Comparison of ENCODE assay signal across 8 cellular contexts in genomic region chr22:42365337-42365865, GRCh38.
A peak's percentile ranks its signal among the peaks of the same experiment; 100 is the strongest.
DNase-seq lines count a peak whose midpoint lies in the region; ATAC-seq lines count a peak whose summit lies in the region.

No MANE protein-coding gene starts in this region.

- H3K4me1 ChIP-seq in iPS-15b (ENCODE audit: control insufficient read depth, insufficient read depth, low read length): peaks cover 28% of the 10 kb centered on the region

- H3K36me3 ChIP-seq in iPS-15b (ENCODE audit: control insufficient read depth, insufficient read depth, low read length): peaks cover 3% of the 10 kb centered on the region

- CTCF ChIA-PET in activated CD4-positive, alpha-beta memory T cell treated with anti-CD3 and anti-CD28 coated beads, Interleukin-2, amount 10 ng/mL, durations not matched to agents 7 days and 5 days (lab: Charles Lee): no interaction called here

- H3K9ac ChIP-seq in iPS-15b (ENCODE audit: low read depth, low read length): no peak overlapping the region

- H3K36me3 Mint-ChIP-seq in activated CD4-positive, alpha-beta memory T cell treated with anti-CD3 and anti-CD28 coated beads, Interleukin-2, amount 10 ng/mL, durations not matched to agents 7 days and 5 days (ENCODE audit: low read depth): no peaks in the 10 kb centered on the region
- H3K36me3 Mint-ChIP-seq in activated T-helper 17 cell treated with anti-CD3 and anti-CD28 coated beads, Interleukin-2, amount 50 U/mL, for 72 hours (ENCODE audit: low read depth): no peaks in the 10 kb centered on the region

- H3K27me3 Mint-ChIP-seq in activated CD4-positive, alpha-beta memory T cell treated with anti-CD3 and anti-CD28 coated beads, Interleukin-2, amount 10 ng/mL, durations not matched to agents 7 days and 5 days: peaks cover 59% of the 10 kb centered on the region
- H3K27me3 Mint-ChIP-seq in activated T-helper 17 cell treated with anti-CD3 and anti-CD28 coated beads, Interleukin-2, amount 50 U/mL, for 72 hours: peaks cover 18% of the 10 kb centered on the region

- no peaks in the 10 kb centered on the region for H3K9me3 ChIP-seq in iPS-15b (ENCODE audit: control insufficient read depth, insufficient read depth, low read length)

- H3K9me3 Mint-ChIP-seq in activated CD4-positive, alpha-beta memory T cell treated with anti-CD3 and anti-CD28 coated beads, Interleukin-2, amount 10 ng/mL, durations not matched to agents 7 days and 5 days: no peaks in the 10 kb centered on the region
- H3K9me3 Mint-ChIP-seq in activated T-helper 17 cell treated with anti-CD3 and anti-CD28 coated beads, Interleukin-2, amount 50 U/mL, for 72 hours: no peaks in the 10 kb centered on the region

- peak overlapping the region; percentile 3 for H3K4me3 ChIP-seq in iPS-15b (ENCODE audit: low read depth, low read length)

- no peak overlapping the region for H3K27ac Mint-ChIP-seq in activated CD4-positive, alpha-beta memory T cell treated with anti-CD3 and anti-CD28 coated beads, Interleukin-2, amount 10 ng/mL, durations not matched to agents 7 days and 5 days
- H3K27ac Mint-ChIP-seq in activated T-helper 17 cell treated with anti-CD3 and anti-CD28 coated beads, Interleukin-2, amount 50 U/mL, for 72 hours: no peak overlapping the region

- no peak overlapping the region for H3K4me3 Mint-ChIP-seq in activated CD4-positive, alpha-beta memory T cell treated with anti-CD3 and anti-CD28 coated beads, Interleukin-2, amount 10 ng/mL, durations not matched to agents 7 days and 5 days
- H3K4me3 Mint-ChIP-seq in activated T-helper 17 cell treated with anti-CD3 and anti-CD28 coated beads, Interleukin-2, amount 50 U/mL, for 72 hours: no peak overlapping the region

- H3K27ac ChIP-seq in temporal lobe (ENCODE audit: low read depth, low read length): peak overlapping the region; percentile 30

- no peak for ATAC-seq in activated CD4-positive, CD25-positive, alpha-beta regulatory T cell treated with anti-CD3 and anti-CD28 coated beads, Interleukin-2, amount 50 U/mL, for 24 hours
- ATAC-seq in activated T-helper 17 cell treated with anti-CD3 and anti-CD28 coated beads, Interleukin-2, amount 50 U/mL, for 72 hours (replicated peaks): no peak

- in situ Hi-C loops in SK-MEL-5 (cut with HindIII; ENCODE audit: low pct_unique_long_range_greater_than_20kb, low sequenced_read_pairs): loop anchor here (25.0 kb wide), 1 partner anchor 103 kb away; the partner anchor contains the start of gene TCF20

- peaks cover 17% of the 10 kb centered on the region for H3K4me1 Mint-ChIP-seq in activated CD4-positive, alpha-beta memory T cell treated with anti-CD3 and anti-CD28 coated beads, Interleukin-2, amount 10 ng/mL, durations not matched to agents 7 days and 5 days
- H3K4me1 Mint-ChIP-seq in activated T-helper 17 cell treated with anti-CD3 and anti-CD28 coated beads, Interleukin-2, amount 50 U/mL, for 72 hours: no peaks in the 10 kb centered on the region

- DNase-seq in NCI-H1436 (lab: John Stamatoyannopoulos, UW): peak; percentile 81
- DNase-seq in NCI-H1436 treated with DMSO at 0.1 percent for 48 hours (lab: John Stamatoyannopoulos, UW): no peak
- DNase-seq in SK-MEL-5 (ENCODE audit: low read depth, low spot score): peak; percentile 60
- DNase-seq in activated CD4-positive, alpha-beta memory T cell treated with anti-CD3 and anti-CD28 coated beads, Interleukin-2, amount 10 ng/mL, durations not matched to agents 7 days and 5 days: no peak

- POLR2A ChIA-PET in activated CD4-positive, alpha-beta memory T cell treated with anti-CD3 and anti-CD28 coated beads, Interleukin-2, amount 10 ng/mL, durations not matched to agents 7 days and 5 days (lab: Charles Lee): no interaction called here

- peaks cover 9% of the 10 kb centered on the region for H3K27me3 ChIP-seq in iPS-15b (ENCODE audit: control insufficient read depth, insufficient read depth, low read length)

Comparison
In these comparisons a context has a peak if more than half of its experiments do, and no peak if none do; other contexts are left out.
1. DNase-seq: peak in NCI-H1436 (single experiment) and SK-MEL-5 (single experiment); none in NCI-H1436 treated with DMSO at 0.1 percent for 48 hours (single experiment) and activated CD4-positive, alpha-beta memory T cell treated with anti-CD3 and anti-CD28 coated beads, Interleukin-2, amount 10 ng/mL, durations not matched to agents 7 days and 5 days (single experiment).